1 cellular context compared by ENCODE assay signal in genomic region chr13:87334176-87334575, GRCh38.
TF ChIP-seq lines count a peak whose summit lies in the region.

No MANE protein-coding gene starts in this region.

TF ChIP-seq in HepG2, 621 proteins besides CTCF, POLR2A, EP300 and RAD21 (continued from another document):
- TF ChIP-seq HNF1B (CRISPR knock-in tag; IDR thresholded peaks at IDR 0.05), result no peak
- TF ChIP-seq MZF1 (CRISPR knock-in tag; IDR thresholded peaks at IDR 0.05; ENCODE audit: borderline replicate concordance), result no peak
- TF ChIP-seq ISX (CRISPR knock-in tag; conservative IDR thresholded peaks at IDR 0.05), result no peak
- TF ChIP-seq MEIS2 (CRISPR knock-in tag; IDR thresholded peaks at IDR 0.05), result no peak
